1 cellular context compared by ENCODE assay signal in genomic region chr7:27156901-27157716, GRCh38.
TF ChIP-seq lines count a peak whose summit lies in the region.

No MANE protein-coding gene starts in this region.

TF ChIP-seq in HepG2, 621 proteins besides CTCF, POLR2A, EP300 and RAD21:
- no peak for TF ChIP-seq MYPOP (CRISPR knock-in tag; IDR thresholded peaks at IDR 0.05)
- TF ChIP-seq ZNF784 (CRISPR knock-in tag; IDR thresholded peaks at IDR 0.05; ENCODE audit: borderline replicate concordance): no peak
- TF ChIP-seq ARID2 (CRISPR knock-in tag; IDR thresholded peaks at IDR 0.05; ENCODE audit: borderline replicate concordance): no peak
- TF ChIP-seq SCMH1 (CRISPR knock-in tag; IDR thresholded peaks at IDR 0.05; ENCODE audit: borderline replicate concordance): no peak
- no peak for TF ChIP-seq ZNF136 (CRISPR knock-in tag; IDR thresholded peaks at IDR 0.05; ENCODE audit: low read depth)
- no peak for TF ChIP-seq ZNF652 (CRISPR knock-in tag; IDR thresholded peaks at IDR 0.05; ENCODE audit: borderline replicate concordance, low read depth)
- TF ChIP-seq ZFP90 (CRISPR knock-in tag; IDR thresholded peaks at IDR 0.05; ENCODE audit: borderline replicate concordance): no peak
- no peak for TF ChIP-seq ELF1 (CRISPR knock-in tag; IDR thresholded peaks at IDR 0.05)
- TF ChIP-seq FOXC1 (CRISPR knock-in tag; IDR thresholded peaks at IDR 0.05; ENCODE audit: borderline replicate concordance): no peak
- TF ChIP-seq RXRB (CRISPR knock-in tag; IDR thresholded peaks at IDR 0.05; ENCODE audit: borderline replicate concordance): no peak
- TF ChIP-seq ZNF773 (CRISPR knock-in tag; IDR thresholded peaks at IDR 0.05; ENCODE audit: borderline replicate concordance): no peak
- no peak for TF ChIP-seq ZNF446 (CRISPR knock-in tag; IDR thresholded peaks at IDR 0.05)
- TF ChIP-seq ZBTB39 (CRISPR knock-in tag; IDR thresholded peaks at IDR 0.05): no peak
- no peak for TF ChIP-seq PTBP1 (IDR thresholded peaks at IDR 0.05; ENCODE audit: low read depth, low read length, poor library complexity, severe bottlenecking)
- TF ChIP-seq POGK (CRISPR knock-in tag; conservative IDR thresholded peaks at IDR 0.05): no peak
- no peak for TF ChIP-seq SALL1 (CRISPR knock-in tag; IDR thresholded peaks at IDR 0.05)
- TF ChIP-seq CEBPZ (IDR thresholded peaks at IDR 0.05; ENCODE audit: low read length): no peak
